1 cellular context compared by ENCODE assay signal in genomic region chr11:105673089-105673488, GRCh38.
TF ChIP-seq lines count a peak whose summit lies in the region.

No MANE protein-coding gene starts in this region.

TF ChIP-seq in K562, 482 proteins besides CTCF, POLR2A, EP300 and RAD21 (continued from another document):
- TF ChIP-seq ZBTB5 (IDR thresholded peaks at IDR 0.05) (no peak), TEAD4 (IDR thresholded peaks at IDR 0.05; ENCODE audit: low read length) (no peak), TEAD4 (CRISPR knock-in tag; IDR thresholded peaks at IDR 0.05; ENCODE audit: borderline replicate concordance) (no peak), ETS1 (conservative IDR thresholded peaks at IDR 0.05; ENCODE audit: control insufficient read depth, low read depth, low read length) (no peak), AFF1 (IDR thresholded peaks at IDR 0.05; ENCODE audit: low read depth in 1 of 2, partially characterized antibody in 2 of 2) (peak in 1 of 2 experiments; percentile 23)
